ENCODE assay signal across 1 cellular context in the genomic region with DNA sequence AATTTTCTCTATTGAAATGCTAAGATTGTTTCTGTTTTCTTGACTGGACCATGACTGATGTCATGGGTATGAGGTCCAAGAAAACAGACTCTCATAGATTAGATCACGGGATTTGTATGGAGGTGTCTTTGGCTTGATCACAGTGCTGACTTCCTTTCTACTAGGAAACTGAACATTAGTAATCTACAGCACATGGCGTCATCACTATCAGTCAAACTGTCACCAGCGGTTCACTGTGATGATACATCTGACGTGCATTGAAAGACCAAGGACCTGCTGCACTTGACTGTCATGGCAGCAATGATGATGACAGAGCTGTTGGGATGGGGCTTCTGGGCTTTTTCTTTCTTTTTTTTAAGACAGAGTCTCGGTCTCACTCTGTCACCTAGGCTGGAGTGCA.
A peak's percentile ranks its signal among the peaks of the same experiment; 100 is the strongest.
TF ChIP-seq lines count a peak whose summit lies in the region.

No MANE protein-coding gene starts in this region.

TF ChIP-seq in K562, 482 proteins besides CTCF, POLR2A, EP300 and RAD21 (continued from another document and continues in another):
- TF ChIP-seq, protein P1, sequence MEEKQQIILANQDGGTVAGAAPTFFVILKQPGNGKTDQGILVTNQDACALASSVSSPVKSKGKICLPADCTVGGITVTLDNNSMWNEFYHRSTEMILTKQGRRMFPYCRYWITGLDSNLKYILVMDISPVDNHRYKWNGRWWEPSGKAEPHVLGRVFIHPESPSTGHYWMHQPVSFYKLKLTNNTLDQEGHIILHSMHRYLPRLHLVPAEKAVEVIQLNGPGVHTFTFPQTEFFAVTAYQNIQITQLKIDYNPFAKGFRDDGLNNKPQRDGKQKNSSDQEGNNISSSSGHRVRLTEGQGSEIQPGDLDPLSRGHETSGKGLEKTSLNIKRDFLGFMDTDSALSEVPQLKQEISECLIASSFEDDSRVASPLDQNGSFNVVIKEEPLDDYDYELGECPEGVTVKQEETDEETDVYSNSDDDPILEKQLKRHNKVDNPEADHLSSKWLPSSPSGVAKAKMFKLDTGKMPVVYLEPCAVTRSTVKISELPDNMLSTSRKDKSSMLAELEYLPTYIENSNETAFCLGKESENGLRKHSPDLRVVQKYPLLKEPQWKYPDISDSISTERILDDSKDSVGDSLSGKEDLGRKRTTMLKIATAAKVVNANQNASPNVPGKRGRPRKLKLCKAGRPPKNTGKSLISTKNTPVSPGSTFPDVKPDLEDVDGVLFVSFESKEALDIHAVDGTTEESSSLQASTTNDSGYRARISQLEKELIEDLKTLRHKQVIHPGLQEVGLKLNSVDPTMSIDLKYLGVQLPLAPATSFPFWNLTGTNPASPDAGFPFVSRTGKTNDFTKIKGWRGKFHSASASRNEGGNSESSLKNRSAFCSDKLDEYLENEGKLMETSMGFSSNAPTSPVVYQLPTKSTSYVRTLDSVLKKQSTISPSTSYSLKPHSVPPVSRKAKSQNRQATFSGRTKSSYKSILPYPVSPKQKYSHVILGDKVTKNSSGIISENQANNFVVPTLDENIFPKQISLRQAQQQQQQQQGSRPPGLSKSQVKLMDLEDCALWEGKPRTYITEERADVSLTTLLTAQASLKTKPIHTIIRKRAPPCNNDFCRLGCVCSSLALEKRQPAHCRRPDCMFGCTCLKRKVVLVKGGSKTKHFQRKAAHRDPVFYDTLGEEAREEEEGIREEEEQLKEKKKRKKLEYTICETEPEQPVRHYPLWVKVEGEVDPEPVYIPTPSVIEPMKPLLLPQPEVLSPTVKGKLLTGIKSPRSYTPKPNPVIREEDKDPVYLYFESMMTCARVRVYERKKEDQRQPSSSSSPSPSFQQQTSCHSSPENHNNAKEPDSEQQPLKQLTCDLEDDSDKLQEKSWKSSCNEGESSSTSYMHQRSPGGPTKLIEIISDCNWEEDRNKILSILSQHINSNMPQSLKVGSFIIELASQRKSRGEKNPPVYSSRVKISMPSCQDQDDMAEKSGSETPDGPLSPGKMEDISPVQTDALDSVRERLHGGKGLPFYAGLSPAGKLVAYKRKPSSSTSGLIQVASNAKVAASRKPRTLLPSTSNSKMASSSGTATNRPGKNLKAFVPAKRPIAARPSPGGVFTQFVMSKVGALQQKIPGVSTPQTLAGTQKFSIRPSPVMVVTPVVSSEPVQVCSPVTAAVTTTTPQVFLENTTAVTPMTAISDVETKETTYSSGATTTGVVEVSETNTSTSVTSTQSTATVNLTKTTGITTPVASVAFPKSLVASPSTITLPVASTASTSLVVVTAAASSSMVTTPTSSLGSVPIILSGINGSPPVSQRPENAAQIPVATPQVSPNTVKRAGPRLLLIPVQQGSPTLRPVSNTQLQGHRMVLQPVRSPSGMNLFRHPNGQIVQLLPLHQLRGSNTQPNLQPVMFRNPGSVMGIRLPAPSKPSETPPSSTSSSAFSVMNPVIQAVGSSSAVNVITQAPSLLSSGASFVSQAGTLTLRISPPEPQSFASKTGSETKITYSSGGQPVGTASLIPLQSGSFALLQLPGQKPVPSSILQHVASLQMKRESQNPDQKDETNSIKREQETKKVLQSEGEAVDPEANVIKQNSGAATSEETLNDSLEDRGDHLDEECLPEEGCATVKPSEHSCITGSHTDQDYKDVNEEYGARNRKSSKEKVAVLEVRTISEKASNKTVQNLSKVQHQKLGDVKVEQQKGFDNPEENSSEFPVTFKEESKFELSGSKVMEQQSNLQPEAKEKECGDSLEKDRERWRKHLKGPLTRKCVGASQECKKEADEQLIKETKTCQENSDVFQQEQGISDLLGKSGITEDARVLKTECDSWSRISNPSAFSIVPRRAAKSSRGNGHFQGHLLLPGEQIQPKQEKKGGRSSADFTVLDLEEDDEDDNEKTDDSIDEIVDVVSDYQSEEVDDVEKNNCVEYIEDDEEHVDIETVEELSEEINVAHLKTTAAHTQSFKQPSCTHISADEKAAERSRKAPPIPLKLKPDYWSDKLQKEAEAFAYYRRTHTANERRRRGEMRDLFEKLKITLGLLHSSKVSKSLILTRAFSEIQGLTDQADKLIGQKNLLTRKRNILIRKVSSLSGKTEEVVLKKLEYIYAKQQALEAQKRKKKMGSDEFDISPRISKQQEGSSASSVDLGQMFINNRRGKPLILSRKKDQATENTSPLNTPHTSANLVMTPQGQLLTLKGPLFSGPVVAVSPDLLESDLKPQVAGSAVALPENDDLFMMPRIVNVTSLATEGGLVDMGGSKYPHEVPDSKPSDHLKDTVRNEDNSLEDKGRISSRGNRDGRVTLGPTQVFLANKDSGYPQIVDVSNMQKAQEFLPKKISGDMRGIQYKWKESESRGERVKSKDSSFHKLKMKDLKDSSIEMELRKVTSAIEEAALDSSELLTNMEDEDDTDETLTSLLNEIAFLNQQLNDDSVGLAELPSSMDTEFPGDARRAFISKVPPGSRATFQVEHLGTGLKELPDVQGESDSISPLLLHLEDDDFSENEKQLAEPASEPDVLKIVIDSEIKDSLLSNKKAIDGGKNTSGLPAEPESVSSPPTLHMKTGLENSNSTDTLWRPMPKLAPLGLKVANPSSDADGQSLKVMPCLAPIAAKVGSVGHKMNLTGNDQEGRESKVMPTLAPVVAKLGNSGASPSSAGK (IDR thresholded peaks at IDR 0.05): no peak
- TF ChIP-seq L3MBTL2 (IDR thresholded peaks at IDR 0.05) (no peak), LEF1 (IDR thresholded peaks at IDR 0.05) (no peak), ZNF354B (CRISPR knock-in tag; IDR thresholded peaks at IDR 0.05) (no peak), MEF2D (tag; conservative IDR thresholded peaks at IDR 0.05; ENCODE audit: low read depth) (no peak), SUPT5H (IDR thresholded peaks at IDR 0.05) (no peak), RREB1 (CRISPR knock-in tag; IDR thresholded peaks at IDR 0.05) (no peak), CXXC5 (CRISPR knock-in tag; IDR thresholded peaks at IDR 0.05) (peak; percentile 66), ZNF3 (CRISPR knock-in tag; IDR thresholded peaks at IDR 0.05) (no peak), ZNF431 (CRISPR knock-in tag; IDR thresholded peaks at IDR 0.05) (no peak), SOX6 (IDR thresholded peaks at IDR 0.05) (0 out of 2 replicates have a peak, but pooled peaks have one; percentile 31), PCBP1 (IDR thresholded peaks at IDR 0.05; ENCODE audit: low read depth, low read length, poor library complexity, severe bottlenecking) (no peak), CREM (IDR thresholded peaks at IDR 0.05; ENCODE audit: low read depth) (peak; percentile 97), DPF2 (IDR thresholded peaks at IDR 0.05) (peak; percentile 20; the same call in 1 of the 2 replicates), ZNF696 (CRISPR knock-in tag; conservative IDR thresholded peaks at IDR 0.05) (no peak), ARID3A (IDR thresholded peaks at IDR 0.05; ENCODE audit: borderline replicate concordance, low read depth, low read length) (no peak), HDAC6 (IDR thresholded peaks at IDR 0.05; ENCODE audit: low read depth, low read length) (no peak), ZNF277 (CRISPR knock-in tag; IDR thresholded peaks at IDR 0.05; ENCODE audit: borderline replicate concordance) (no peak)
- TF ChIP-seq, protein P2, sequence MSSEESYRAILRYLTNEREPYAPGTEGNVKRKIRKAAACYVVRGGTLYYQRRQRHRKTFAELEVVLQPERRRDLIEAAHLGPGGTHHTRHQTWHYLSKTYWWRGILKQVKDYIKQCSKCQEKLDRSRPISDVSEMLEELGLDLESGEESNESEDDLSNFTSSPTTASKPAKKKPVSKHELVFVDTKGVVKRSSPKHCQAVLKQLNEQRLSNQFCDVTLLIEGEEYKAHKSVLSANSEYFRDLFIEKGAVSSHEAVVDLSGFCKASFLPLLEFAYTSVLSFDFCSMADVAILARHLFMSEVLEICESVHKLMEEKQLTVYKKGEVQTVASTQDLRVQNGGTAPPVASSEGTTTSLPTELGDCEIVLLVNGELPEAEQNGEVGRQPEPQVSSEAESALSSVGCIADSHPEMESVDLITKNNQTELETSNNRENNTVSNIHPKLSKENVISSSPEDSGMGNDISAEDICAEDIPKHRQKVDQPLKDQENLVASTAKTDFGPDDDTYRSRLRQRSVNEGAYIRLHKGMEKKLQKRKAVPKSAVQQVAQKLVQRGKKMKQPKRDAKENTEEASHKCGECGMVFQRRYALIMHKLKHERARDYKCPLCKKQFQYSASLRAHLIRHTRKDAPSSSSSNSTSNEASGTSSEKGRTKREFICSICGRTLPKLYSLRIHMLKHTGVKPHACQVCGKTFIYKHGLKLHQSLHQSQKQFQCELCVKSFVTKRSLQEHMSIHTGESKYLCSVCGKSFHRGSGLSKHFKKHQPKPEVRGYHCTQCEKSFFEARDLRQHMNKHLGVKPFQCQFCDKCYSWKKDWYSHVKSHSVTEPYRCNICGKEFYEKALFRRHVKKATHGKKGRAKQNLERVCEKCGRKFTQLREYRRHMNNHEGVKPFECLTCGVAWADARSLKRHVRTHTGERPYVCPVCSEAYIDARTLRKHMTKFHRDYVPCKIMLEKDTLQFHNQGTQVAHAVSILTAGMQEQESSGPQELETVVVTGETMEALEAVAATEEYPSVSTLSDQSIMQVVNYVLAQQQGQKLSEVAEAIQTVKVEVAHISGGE (CRISPR knock-in tag; IDR thresholded peaks at IDR 0.05): no peak
- TF ChIP-seq, protein P3, sequence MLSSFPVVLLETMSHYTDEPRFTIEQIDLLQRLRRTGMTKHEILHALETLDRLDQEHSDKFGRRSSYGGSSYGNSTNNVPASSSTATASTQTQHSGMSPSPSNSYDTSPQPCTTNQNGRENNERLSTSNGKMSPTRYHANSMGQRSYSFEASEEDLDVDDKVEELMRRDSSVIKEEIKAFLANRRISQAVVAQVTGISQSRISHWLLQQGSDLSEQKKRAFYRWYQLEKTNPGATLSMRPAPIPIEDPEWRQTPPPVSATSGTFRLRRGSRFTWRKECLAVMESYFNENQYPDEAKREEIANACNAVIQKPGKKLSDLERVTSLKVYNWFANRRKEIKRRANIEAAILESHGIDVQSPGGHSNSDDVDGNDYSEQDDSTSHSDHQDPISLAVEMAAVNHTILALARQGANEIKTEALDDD (IDR thresholded peaks at IDR 0.05): peak; percentile 37
